In genomic region chr1:38296047-38296446, GRCh38 we compare ENCODE assay signal across 14 cellular contexts.
"Had no signal": no experiment of that assay in that cellular context is flagged by ENCODE, and none has a peak within 500 bp of the region (broad histone marks: within the 10 kb centered on the region; RNA-seq: fewer than 3 reads in every experiment).

No MANE protein-coding gene starts in this region.

- H3K27ac Mint-ChIP-seq: activated T-cell treated with anti-CD3 and anti-CD28 coated beads, Interleukin-2, amount 50 U/mL, for 24 hours; mesothelial cell of epicardium; nephron progenitor cell; progenitor cell of endocrine pancreas had no signal

- H3K9me3 Mint-ChIP-seq: activated T-cell treated with anti-CD3 and anti-CD28 coated beads, Interleukin-2, amount 50 U/mL, for 24 hours had no signal

- H3K9me3 ChIP-seq: tibial artery had no signal

- H3K36me3 Mint-ChIP-seq: mesothelial cell of epicardium had no signal

- H3K27ac ChIP-seq: epithelial cell of prostate, skin epidermis, tibial artery had no signal

- H3K4me1 Mint-ChIP-seq: mesothelial cell of epicardium had no signal

- H3K36me3 ChIP-seq: tibial artery had no signal

- DNase-seq: activated CD4-positive, alpha-beta T cell treated with anti-CD3 and anti-CD28 coated beads, Interleukin-2, amount 50 U/mL, for 4 hours; activated naive CD4-positive, alpha-beta T cell treated with anti-CD3 and anti-CD28 coated beads, Interleukin-2, amount 50 U/mL, for 16 hours; activated T-cell treated with anti-CD3 and anti-CD28 coated beads, Interleukin-2, amount 50 U/mL, for 24 hours; head of caudate nucleus; nephron progenitor cell; occipital lobe; right cardiac atrium; stimulated activated CD4-positive, alpha-beta T cell treated with anti-CD3 and anti-CD28 coated beads, Interleukin-4, amount 100 ng/mL, for 24 hours; stimulated activated naive CD4-positive, alpha-beta T cell; tibial artery had no signal

- H3K4me3 Mint-ChIP-seq: activated T-cell treated with anti-CD3 and anti-CD28 coated beads, Interleukin-2, amount 50 U/mL, for 24 hours; mesothelial cell of epicardium; nephron progenitor cell had no signal

- H3K4me3 ChIP-seq: skin epidermis, tibial artery had no signal
